In genomic region chr11:18347471-18348125, GRCh38 we compare ENCODE assay signal across 1 cellular context.
TF ChIP-seq lines count a peak whose summit lies in the region.

No MANE protein-coding gene starts in this region.

TF ChIP-seq in endothelial cell of umbilical vein, 7 proteins besides CTCF, POLR2A, EP300 and RAD21:
- TF ChIP-seq MAX (IDR thresholded peaks at IDR 0.05; ENCODE audit: insufficient read depth, insufficient read length), result no peak
- TF ChIP-seq POLR2AphosphoS5 (IDR thresholded peaks at IDR 0.05; ENCODE audit: insufficient read depth, low read depth, low read length), result no peak
- TF ChIP-seq FOS (IDR thresholded peaks at IDR 0.05; ENCODE audit: borderline replicate concordance, insufficient read depth, low read length), result peak; percentile 41
- no peak for TF ChIP-seq EZH2 (IDR thresholded peaks at IDR 0.05; ENCODE audit: borderline replicate concordance, low read depth, low read length, severe bottlenecking)
- TF ChIP-seq JUN (IDR thresholded peaks at IDR 0.05; ENCODE audit: borderline replicate concordance, insufficient read depth, insufficient read length, low read depth), result no peak
- TF ChIP-seq GATA2 (IDR thresholded peaks at IDR 0.05; ENCODE audit: insufficient read depth, insufficient read length, low read depth, low read length), result no peak
- no peak for TF ChIP-seq MYC (IDR thresholded peaks at IDR 0.05; ENCODE audit: low read depth, low read length)
